ENCODE assay signal across 15 cellular contexts in the genomic region with DNA sequence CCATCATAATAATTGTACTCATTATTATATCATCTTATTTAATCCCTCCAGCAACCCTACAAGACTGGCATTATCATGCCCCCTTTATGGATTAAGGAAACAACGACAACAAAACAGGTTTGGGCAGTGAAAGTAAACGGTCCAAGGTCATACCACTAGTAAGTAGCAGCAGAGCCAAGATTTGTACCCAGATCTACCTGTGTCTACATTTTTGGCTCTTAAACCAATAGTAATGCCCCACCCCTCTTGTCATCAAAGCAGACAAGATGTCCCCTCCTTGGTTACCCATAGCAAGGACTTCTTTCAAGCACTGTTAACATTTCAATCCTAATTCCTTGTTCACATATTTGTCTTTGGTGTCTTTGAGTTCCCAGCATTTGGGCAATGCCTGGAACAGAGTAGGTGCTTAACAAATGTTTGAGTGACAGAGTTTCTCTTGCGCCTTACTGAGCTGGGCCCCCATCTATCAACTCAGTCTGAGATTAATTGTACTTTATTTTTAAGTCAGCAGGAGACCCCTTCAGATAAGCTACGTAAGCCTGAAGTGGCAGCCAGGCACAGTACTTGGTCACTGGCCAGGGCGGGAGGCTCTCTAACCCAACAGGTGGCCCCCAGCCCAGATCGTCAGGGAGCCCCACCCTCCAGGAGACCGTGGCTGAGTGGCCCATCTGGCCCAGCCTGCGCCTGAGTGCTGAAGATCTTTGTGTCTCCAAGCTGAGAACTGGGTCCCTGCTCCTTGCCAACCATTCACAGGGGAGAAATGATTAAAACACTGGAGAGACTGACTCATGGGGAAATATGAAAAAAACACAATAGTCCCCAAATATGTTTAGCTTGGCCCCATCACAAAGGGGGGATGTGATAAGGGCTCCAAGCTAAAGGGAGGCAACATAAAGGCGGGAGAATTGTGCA.
DNase-seq lines count a peak whose midpoint lies in the region; FAIRE-seq and TF ChIP-seq lines count a peak whose summit lies in the region.
"Had no signal": no experiment of that assay in that cellular context is flagged by ENCODE, and none has a peak within 500 bp of the region (broad histone marks: within the 10 kb centered on the region; RNA-seq: fewer than 3 reads in every experiment).

No MANE protein-coding gene starts in this region.

- no peaks in the 10 kb centered on the region for H3K36me3 ChIP-seq in HEK293 (ENCODE audit: control insufficient read depth in 2 of 2, insufficient read depth in 1 of 2, low read length in 2 of 2)
- H3K36me3 ChIP-seq in endothelial cell of umbilical vein (ENCODE audit: control insufficient read depth in 2 of 2, extremely low read depth in 1 of 2, insufficient read depth in 2 of 2, low read length in 2 of 2), result no peaks in the 10 kb centered on the region
- H3K36me3 ChIP-seq: cardiac muscle cell had no signal

- no peaks in the 10 kb centered on the region for H3K79me2 ChIP-seq in endothelial cell of umbilical vein (ENCODE audit: control insufficient read depth, insufficient read depth, low read length)

- no TSS peak for BruUV-seq in endothelial cell of umbilical vein (replicated peaks; lab: Mats Ljungman, UMichigan)

- no peaks in the 10 kb centered on the region for H3K9me3 Mint-ChIP-seq in activated T-helper 1 cell treated with anti-CD3 and anti-CD28 coated beads, Interleukin-12 subunit alpha, Interleukin-12 subunit beta, Interleukin-2, Interleukin-4 antibody, amounts not matched to agents 30 ng/mL and 10 ng/mL and 1 ng/mL, durations not matched to agents 14 hours and 24 hours and 36 hours

- intact Hi-C loops in endothelial cell of umbilical vein (cut with micrococcal nuclease), result no loop called here
- intact Hi-C loops in activated T-helper 1 cell treated with anti-CD3 and anti-CD28 coated beads, Interleukin-12 subunit alpha, Interleukin-12 subunit beta, Interleukin-2, Interleukin-4 antibody, amounts not matched to agents 30 ng/mL and 10 ng/mL and 1 ng/mL, durations not matched to agents 14 hours and 24 hours and 36 hours (cut with micrococcal nuclease), result no loop called here

- CTCF ChIA-PET in HEK293 (lab: Yijun Ruan, JAX) (interaction anchor here (0.6 to 1.2 kb wide), 2 partner anchors 46 to 191 kb away, joined by 3 to 6 read pairs; no protein-coding TSS in a partner anchor), endothelial cell of umbilical vein (lab: Charles Lee) (interaction anchor here (2.2 kb wide), 1 partner anchor 191 kb away, joined by 7 read pairs; no protein-coding TSS in a partner anchor)

- H3K36me3 Mint-ChIP-seq in activated T-helper 1 cell treated with anti-CD3 and anti-CD28 coated beads, Interleukin-12 subunit alpha, Interleukin-12 subunit beta, Interleukin-2, Interleukin-4 antibody, amounts not matched to agents 30 ng/mL and 10 ng/mL and 1 ng/mL, durations not matched to agents 14 hours and 24 hours and 36 hours (ENCODE audit: low read depth), result no peaks in the 10 kb centered on the region

- no peaks in the 10 kb centered on the region for H3K9me1 ChIP-seq in endothelial cell of umbilical vein (replicated peaks; ENCODE audit: control insufficient read depth, extremely low read depth, insufficient read depth, low read length)

- no peaks in the 10 kb centered on the region for H4K20me1 ChIP-seq in endothelial cell of umbilical vein (replicated peaks; ENCODE audit: control insufficient read depth, extremely low read depth, insufficient read depth, low read length)

- no peak for TF ChIP-seq CTCF in HEK293 (tag by site-specific recombination; IDR thresholded peaks at IDR 0.05)
- no peak for TF ChIP-seq CTCF in endothelial cell of umbilical vein (IDR thresholded peaks at IDR 0.05; ENCODE audit: extremely low read depth in 1 of 2, insufficient read depth in 1 of 2, low read depth in 1 of 2, low read length in 2 of 2)

- no peak overlapping the region for H3K27ac Mint-ChIP-seq in activated T-helper 1 cell treated with anti-CD3 and anti-CD28 coated beads, Interleukin-12 subunit alpha, Interleukin-12 subunit beta, Interleukin-2, Interleukin-4 antibody, amounts not matched to agents 30 ng/mL and 10 ng/mL and 1 ng/mL, durations not matched to agents 14 hours and 24 hours and 36 hours

- H3K4me3 ChIP-seq in HEK293 (ENCODE audit: low read depth, low read length), result no peak overlapping the region
- H3K4me3 ChIP-seq in endothelial cell of umbilical vein (replicated peaks in 1 of 3; ENCODE audit: insufficient read depth in 1 of 3, low read depth in 1 of 3, low read length in 3 of 3), result no peak overlapping the region
- H3K4me3 ChIP-seq: cardiac muscle cell, psoas muscle had no signal

- H3K27ac ChIP-seq in HEK293 (ENCODE audit: extremely low read depth, low read depth, low read length) (no peak overlapping the region), endothelial cell of umbilical vein (ENCODE audit: insufficient read depth, low read depth, low read length) (no peak overlapping the region)
- H3K27ac ChIP-seq: cardiac muscle cell, psoas muscle had no signal

- no peak overlapping the region for H3K4me2 ChIP-seq in endothelial cell of umbilical vein (ENCODE audit: insufficient read depth, low read length)

- dilution Hi-C loops in endothelial cell of umbilical vein (cut with MboI; ENCODE audit: extremely low pct_ligation_motif_present, low sequenced_read_pairs), result no loop called here

- H3K9me3 ChIP-seq in HEK293 (ENCODE audit: control insufficient read depth, insufficient read depth, low read depth, low read length), result no peaks in the 10 kb centered on the region
- H3K9me3 ChIP-seq in endothelial cell of umbilical vein (replicated peaks; ENCODE audit: control insufficient read depth, insufficient read depth, low read length), result no peaks in the 10 kb centered on the region
- H3K9me3 ChIP-seq: psoas muscle had no signal

- peaks cover 5% of the 10 kb centered on the region for H3K27me3 Mint-ChIP-seq in activated T-helper 1 cell treated with anti-CD3 and anti-CD28 coated beads, Interleukin-12 subunit alpha, Interleukin-12 subunit beta, Interleukin-2, Interleukin-4 antibody, amounts not matched to agents 30 ng/mL and 10 ng/mL and 1 ng/mL, durations not matched to agents 14 hours and 24 hours and 36 hours (ENCODE audit: insufficient read depth)

- H3K4me3 Mint-ChIP-seq in activated T-helper 1 cell treated with anti-CD3 and anti-CD28 coated beads, Interleukin-12 subunit alpha, Interleukin-12 subunit beta, Interleukin-2, Interleukin-4 antibody, amounts not matched to agents 30 ng/mL and 10 ng/mL and 1 ng/mL, durations not matched to agents 14 hours and 24 hours and 36 hours, result no peak overlapping the region

- no peak overlapping the region for H2AFZ ChIP-seq in endothelial cell of umbilical vein (ENCODE audit: low read depth, low read length)

- peaks cover 6% of the 10 kb centered on the region for H3K4me1 Mint-ChIP-seq in activated T-helper 1 cell treated with anti-CD3 and anti-CD28 coated beads, Interleukin-12 subunit alpha, Interleukin-12 subunit beta, Interleukin-2, Interleukin-4 antibody, amounts not matched to agents 30 ng/mL and 10 ng/mL and 1 ng/mL, durations not matched to agents 14 hours and 24 hours and 36 hours (ENCODE audit: low read depth)

- POLR2A ChIA-PET in HEK293 (lab: Yijun Ruan, JAX) (no interaction called here), endothelial cell of umbilical vein (lab: Charles Lee) (no interaction called here)

- FAIRE-seq in endothelial cell of umbilical vein (lab: Jason Lieb, UNC), result no peak
- FAIRE-seq: GM12891 had no signal

- H3K4me1 ChIP-seq in HEK293 (ENCODE audit: control insufficient read depth, insufficient read depth, low read length) (no peaks in the 10 kb centered on the region), endothelial cell of umbilical vein (ENCODE audit: control insufficient read depth, extremely low read depth, insufficient read depth, low read length) (no peaks in the 10 kb centered on the region)
- H3K4me1 ChIP-seq: psoas muscle had no signal

- TF ChIP-seq POLR2A in endothelial cell of umbilical vein (IDR thresholded peaks at IDR 0.05; ENCODE audit: low read depth, low read length), result no peak

- H3K27me3 ChIP-seq in endothelial cell of umbilical vein (ENCODE audit: control insufficient read depth in 2 of 2, insufficient read depth in 2 of 2, low read length in 2 of 2), result no peaks in the 10 kb centered on the region
- H3K27me3 ChIP-seq: cardiac muscle cell had no signal

- DNase-seq in AG08396 (ENCODE audit: low spot score) (peak; percentile 36), endothelial cell of umbilical vein (ENCODE audit: low read depth, low spot score) (peak; percentile 64), mesenteric fat pad (ENCODE audit: low spot score) (peak; percentile 75), dedifferentiated amniotic fluid mesenchymal stem cell (ENCODE audit: extremely low spot score) (no peak), SKM-1 (lab: John Stamatoyannopoulos, UW; ENCODE audit: unreplicated experiment) (no peak)
- no peak for DNase-seq in activated T-helper 1 cell treated with anti-CD3 and anti-CD28 coated beads, Interleukin-12 subunit alpha, Interleukin-12 subunit beta, Interleukin-2, Interleukin-4 antibody, amounts not matched to agents 30 ng/mL and 10 ng/mL and 1 ng/mL, durations not matched to agents 14 hours and 24 hours and 36 hours (ENCODE audit: low spot score)
- DNase-seq in stimulated activated CD4-positive, alpha-beta T cell treated with anti-CD3 and anti-CD28 coated beads, Interleukin-12 subunit alpha, Interleukin-12 subunit beta, amount 100 ng/mL, for 4 hours, result no peak
- DNase-seq: activated CD4-positive, alpha-beta T cell treated with anti-CD3 and anti-CD28 coated beads, Interleukin-2, amount 50 U/mL, for 4 hours; activated gamma-delta T cell; NCI-H1048; NCI-H526; psoas muscle had no signal

- H3K9ac ChIP-seq in endothelial cell of umbilical vein (replicated peaks; ENCODE audit: extremely low read depth, insufficient read depth, low read length), result no peak overlapping the region

TF ChIP-seq in HEK293, 187 proteins besides CTCF, POLR2A, EP300 and RAD21:
- peak; percentile 70 for TF ChIP-seq SCRT1 (tag by site-specific recombination; IDR thresholded peaks at IDR 0.05; ENCODE audit: borderline replicate concordance)
- TF ChIP-seq ZIC2 (tag by site-specific recombination; IDR thresholded peaks at IDR 0.05), result peak; percentile 77
- no peak for TF ChIP-seq KLF9 (tag by site-specific recombination; IDR thresholded peaks at IDR 0.05; ENCODE audit: low read depth)
- TF ChIP-seq ZBTB1 (tag by site-specific recombination; IDR thresholded peaks at IDR 0.05), result no peak
- TF ChIP-seq SCRT2 (tag by site-specific recombination; IDR thresholded peaks at IDR 0.05), result peak; percentile 76

TF ChIP-seq in endothelial cell of umbilical vein, 7 proteins besides CTCF, POLR2A, EP300 and RAD21 (continues in another document):
- TF ChIP-seq GATA2 (IDR thresholded peaks at IDR 0.05; ENCODE audit: insufficient read depth, insufficient read length, low read depth, low read length), result no peak
- TF ChIP-seq MYC (IDR thresholded peaks at IDR 0.05; ENCODE audit: low read depth, low read length), result no peak
- TF ChIP-seq FOS (IDR thresholded peaks at IDR 0.05; ENCODE audit: borderline replicate concordance, insufficient read depth, low read length), result no peak
- TF ChIP-seq JUN (IDR thresholded peaks at IDR 0.05; ENCODE audit: borderline replicate concordance, insufficient read depth, insufficient read length, low read depth), result no peak
- TF ChIP-seq, protein P1, sequence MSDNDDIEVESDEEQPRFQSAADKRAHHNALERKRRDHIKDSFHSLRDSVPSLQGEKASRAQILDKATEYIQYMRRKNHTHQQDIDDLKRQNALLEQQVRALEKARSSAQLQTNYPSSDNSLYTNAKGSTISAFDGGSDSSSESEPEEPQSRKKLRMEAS (IDR thresholded peaks at IDR 0.05; ENCODE audit: insufficient read depth, insufficient read length), result no peak

Comparison
In these comparisons a context has a peak if more than half of its experiments do, and no peak if none do; other contexts are left out.
1. DNase-seq: peak in AG08396 (single experiment), endothelial cell of umbilical vein (single experiment) and mesenteric fat pad (single experiment); none in activated T-helper 1 cell treated with anti-CD3 and anti-CD28 coated beads, Interleukin-12 subunit alpha, Interleukin-12 subunit beta, Interleukin-2, Interleukin-4 antibody, amounts not matched to agents 30 ng/mL and 10 ng/mL and 1 ng/mL, durations not matched to agents 14 hours and 24 hours and 36 hours (single experiment), dedifferentiated amniotic fluid mesenchymal stem cell (single experiment), stimulated activated CD4-positive, alpha-beta T cell treated with anti-CD3 and anti-CD28 coated beads, Interleukin-12 subunit alpha, Interleukin-12 subunit beta, amount 100 ng/mL, for 4 hours (single experiment) and SKM-1 (single experiment).